In the genomic region with DNA sequence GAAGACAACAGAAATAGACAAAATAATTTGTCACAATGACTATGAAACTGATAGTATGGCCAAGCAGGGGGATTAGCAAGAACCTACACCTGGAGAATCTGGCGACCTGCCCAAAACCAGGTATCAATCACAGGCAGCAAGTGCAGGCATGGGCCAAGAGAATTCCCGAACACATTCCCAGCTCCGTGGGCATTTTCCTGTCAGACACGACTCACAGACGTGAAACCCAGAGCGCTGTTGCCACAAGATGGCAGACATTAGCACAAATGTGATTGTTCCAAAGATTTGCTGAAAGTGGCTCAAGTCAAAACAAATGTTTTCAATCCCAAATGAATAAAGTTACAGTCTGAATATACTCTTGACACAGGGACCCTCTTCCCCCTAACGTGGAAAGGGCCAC, we compare ENCODE assay signal across 12 cellular contexts. TPM values are rescaled to one million over a fixed set of nuclear protein-coding genes. Genes with fewer than 3 reads are reported as not detected.
DNase-seq lines count a peak whose midpoint lies in the region; TF ChIP-seq lines count a peak whose summit lies in the region.
"Had no signal": no experiment of that assay in that cellular context is flagged by ENCODE, and none has a peak within 500 bp of the region (broad histone marks: within the 10 kb centered on the region; RNA-seq: fewer than 3 reads in every experiment).

No MANE protein-coding gene starts in this region.

- H3K4me2 ChIP-seq in neuronal stem cell (ENCODE audit: insufficient read depth, low read length, poor library complexity, severe bottlenecking), result no peak overlapping the region

- no peak overlapping the region for H3K27ac Mint-ChIP-seq in activated CD4-positive, alpha-beta memory T cell treated with anti-CD3 and anti-CD28 coated beads for 36 hours

- BruUV-seq in A673 (replicated peaks; lab: Mats Ljungman, UMichigan), result no TSS peak

- no peak overlapping the region for H4K91ac ChIP-seq in neuronal stem cell (ENCODE audit: low read depth, low read length, poor library complexity)

- H3K27ac ChIP-seq in A673 (ENCODE audit: low read depth, low read length, poor library complexity, severe bottlenecking), result no peak overlapping the region
- no peak overlapping the region for H3K27ac ChIP-seq in WERI-Rb-1
- no peak overlapping the region for H3K27ac ChIP-seq in neuronal stem cell (replicated peaks; ENCODE audit: low read length)
- H3K27ac ChIP-seq: C4-2B had no signal

- no peak overlapping the region for H2BK15ac ChIP-seq in neuronal stem cell (ENCODE audit: low read length)

- H3K9me3 Mint-ChIP-seq in activated CD4-positive, alpha-beta memory T cell treated with anti-CD3 and anti-CD28 coated beads for 36 hours, result no peaks in the 10 kb centered on the region

- POLR2A ChIA-PET in A673 (lab: Charles Lee; ENCODE audit: low non-redundant PET), result no interaction called here
- POLR2A ChIA-PET in activated CD4-positive, alpha-beta memory T cell treated with anti-CD3 and anti-CD28 coated beads for 36 hours (lab: Charles Lee), result no interaction called here

- H2BK120ac ChIP-seq in neuronal stem cell (ENCODE audit: low read depth, low read length), result no peak overlapping the region

- no peak overlapping the region for H3K14ac ChIP-seq in neuronal stem cell (ENCODE audit: low read length)

- H2BK5ac ChIP-seq in neuronal stem cell (ENCODE audit: low read length), result no peak overlapping the region

- intact Hi-C loops in A673 (cut with micrococcal nuclease; ENCODE audit: unreplicated experiment), result loop anchor here (5.0 kb wide), 4 partner anchors 177 to 792 kb away; a partner anchor contains a TSS
- intact Hi-C loops in activated CD4-positive, alpha-beta memory T cell treated with anti-CD3 and anti-CD28 coated beads for 36 hours (cut with micrococcal nuclease), result loop anchor here (5.0 kb wide), 1 partner anchor 227 kb away; no protein-coding TSS in a partner anchor

- TF ChIP-seq CTCF in A673 (conservative IDR thresholded peaks at IDR 0.05; ENCODE audit: low read depth, low read length) (peak; percentile 65), WERI-Rb-1 (IDR thresholded peaks at IDR 0.05; ENCODE audit: low read depth, low read length) (peak; percentile 38; the same call in 1 of the 2 replicates)

- no peak overlapping the region for H4K8ac ChIP-seq in neuronal stem cell (ENCODE audit: low read depth, low read length)

- H3K9ac ChIP-seq in neuronal stem cell (ENCODE audit: low read depth, low read length, poor library complexity), result no peak overlapping the region

- H2AK5ac ChIP-seq in neuronal stem cell (ENCODE audit: low read depth, low read length), result no peak overlapping the region

- H3K79me1 ChIP-seq in neuronal stem cell (ENCODE audit: low read depth, low read length), result no peaks in the 10 kb centered on the region

- H2BK12ac ChIP-seq in neuronal stem cell (ENCODE audit: low read length), result no peak overlapping the region

- H3K36me3 Mint-ChIP-seq in activated CD4-positive, alpha-beta memory T cell treated with anti-CD3 and anti-CD28 coated beads for 36 hours, result peaks cover 9% of the 10 kb centered on the region

- H3K4ac ChIP-seq in neuronal stem cell (ENCODE audit: low read length), result no peak overlapping the region

- peak; percentile 50 for DNase-seq in A673 (ENCODE audit: low spot score)
- peak; percentile 22 for DNase-seq in HPDE6-E6E7 (ENCODE audit: extremely low spot score)
- DNase-seq in WERI-Rb-1, result peak; percentile 32
- peak; percentile 53 for DNase-seq in inferior parietal cortex (ENCODE audit: extremely low spot score)
- no peak for DNase-seq in neuronal stem cell (ENCODE audit: low spot score)
- no peak for DNase-seq in iPS-NIHi7 (ENCODE audit: extremely low spot score)
- no peak for DNase-seq in NK-92 treated with Interleukin-12 subunit alpha and Interleukin-12 subunit beta, amount 100 ng/mL, for 24 hours (lab: John Stamatoyannopoulos, UW)
- DNase-seq in activated CD4-positive, alpha-beta memory T cell treated with anti-CD3 and anti-CD28 coated beads for 36 hours, result no peak
- DNase-seq: activated CD4-positive, CD25-positive, alpha-beta regulatory T cell treated with anti-CD3 and anti-CD28 coated beads, Interleukin-2, amount 50 U/mL, for 72 hours; activated gamma-delta T cell treated with Interleukin-2 at 50 U/mL for 16 hours; effector CD8-positive, alpha-beta T cell had no signal

- H3K4me3 ChIP-seq in A673 (ENCODE audit: low read depth, low read length, poor library complexity, severe bottlenecking), result no peak overlapping the region
- H3K4me3 ChIP-seq in WERI-Rb-1 (ENCODE audit: low read depth, low read length), result no peak overlapping the region
- no peak overlapping the region for H3K4me3 ChIP-seq in neuronal stem cell (ENCODE audit: low read length in 2 of 2)

- no peaks in the 10 kb centered on the region for H3K36me3 ChIP-seq in A673 (ENCODE audit: insufficient read depth, low read length, poor library complexity, severe bottlenecking)
- peaks cover 29% of the 10 kb centered on the region for H3K36me3 ChIP-seq in WERI-Rb-1
- H3K36me3 ChIP-seq in neuronal stem cell (replicated peaks in 1 of 2; ENCODE audit: control insufficient read depth in 2 of 2, insufficient read depth in 2 of 2, low read length in 2 of 2), result peaks cover 6 to 57% of the 10 kb centered on the region in 2 donors

- no peak overlapping the region for H3K18ac ChIP-seq in neuronal stem cell (ENCODE audit: low read length)

- WGBS in neuronal stem cell (ENCODE audit: extremely low coverage in 2 of 2, insufficient read length in 2 of 2, insufficient replicate concordance in 1 of 2), 2 donors, result no CpG with 5 or more reads among the region's 7 CpGs

- no peaks in the 10 kb centered on the region for H3K4me1 Mint-ChIP-seq in activated CD4-positive, alpha-beta memory T cell treated with anti-CD3 and anti-CD28 coated beads for 36 hours (ENCODE audit: low read depth)

- H3K27me3 ChIP-seq in A673 (replicated peaks; ENCODE audit: insufficient read depth, low read depth, low read length, poor library complexity) (no peaks in the 10 kb centered on the region), WERI-Rb-1 (ENCODE audit: insufficient read depth, low read depth, severe bottlenecking) (no peaks in the 10 kb centered on the region), neuronal stem cell (ENCODE audit: control insufficient read depth in 3 of 3, insufficient read depth in 3 of 3, low read depth in 1 of 3, low read length in 3 of 3) (no peaks in the 10 kb centered on the region)

- H3K23ac ChIP-seq in neuronal stem cell (ENCODE audit: low read depth, low read length, poor library complexity), result no peak overlapping the region

- CTCF ChIA-PET in A673 (lab: Charles Lee), result interaction anchor here (0.7 to 1.3 kb wide), 4 partner anchors 37 to 289 kb away, joined by 3 to 5 read pairs (median 5); a partner anchor contains a TSS
- CTCF ChIA-PET in activated CD4-positive, alpha-beta memory T cell treated with anti-CD3 and anti-CD28 coated beads for 36 hours (lab: Charles Lee), result interaction anchor here (1.5 to 8.5 kb wide), 3 partner anchors 171 to 299 kb away, joined by 3 to 97 read pairs (median 37); no protein-coding TSS in a partner anchor

- H3K27me3 Mint-ChIP-seq in activated CD4-positive, alpha-beta memory T cell treated with anti-CD3 and anti-CD28 coated beads for 36 hours, result no peaks in the 10 kb centered on the region

- H3K4me3 Mint-ChIP-seq in activated CD4-positive, alpha-beta memory T cell treated with anti-CD3 and anti-CD28 coated beads for 36 hours, result no peak overlapping the region

- no peak overlapping the region for H2AFZ ChIP-seq in neuronal stem cell (ENCODE audit: low read length)

- no peaks in the 10 kb centered on the region for H3K9me3 ChIP-seq in A673 (ENCODE audit: low read depth, low read length, poor library complexity, severe bottlenecking)
- H3K9me3 ChIP-seq in WERI-Rb-1 (ENCODE audit: severe bottlenecking), result no peaks in the 10 kb centered on the region
- no peaks in the 10 kb centered on the region for H3K9me3 ChIP-seq in neuronal stem cell (replicated peaks in 1 of 2; ENCODE audit: control insufficient read depth in 2 of 2, insufficient read depth in 1 of 2, low read depth in 1 of 2, low read length in 2 of 2)

- H3K4me1 ChIP-seq in A673 (ENCODE audit: insufficient read depth, low read length, poor library complexity, severe bottlenecking) (peaks cover 32% of the 10 kb centered on the region), neuronal stem cell (ENCODE audit: control insufficient read depth in 2 of 2, insufficient read depth in 1 of 2, low read depth in 1 of 2, low read length in 2 of 2) (no peaks in the 10 kb centered on the region)

RNA-seq across cellular contexts. Expression of a gene that starts 36.8 kb away (rescaled TPM):
- 15.3 and 21.1 TPM in 2 replicates for total RNA-seq in A673 (2021)
- polyA plus RNA-seq in neuronal stem cell (2013, experiment 1 of 2), result 11.5 TPM
- 11.3 TPM for polyA plus RNA-seq in neuronal stem cell (2013, experiment 2 of 2)
- 10 to 100 TPM; 12.7 to 17.5 TPM for total RNA-seq in activated CD4-positive, alpha-beta memory T cell treated with anti-CD3 and anti-CD28 coated beads for 36 hours

Comparison
In these comparisons a context has a peak if more than half of its experiments do, and no peak if none do; other contexts are left out.
1. DNase-seq: peak in A673 (single experiment), HPDE6-E6E7 (single experiment), WERI-Rb-1 (single experiment) and inferior parietal cortex (single experiment); none in neuronal stem cell (single experiment), iPS-NIHi7 (single experiment), NK-92 treated with Interleukin-12 subunit alpha and Interleukin-12 subunit beta, amount 100 ng/mL, for 24 hours (single experiment) and activated CD4-positive, alpha-beta memory T cell treated with anti-CD3 and anti-CD28 coated beads for 36 hours (single experiment).